12 cellular contexts compared by ENCODE assay signal in genomic region chr4:73944061-73944875, GRCh38. TPM values are rescaled to one million over a fixed set of nuclear protein-coding genes. Genes with fewer than 3 reads are reported as not detected.
DNase-seq lines count a peak whose midpoint lies in the region; ATAC-seq and TF ChIP-seq lines count a peak whose summit lies in the region.
"Had no signal": no experiment of that assay in that cellular context is flagged by ENCODE, and none has a peak within 500 bp of the region (broad histone marks: within the 10 kb centered on the region; RNA-seq: fewer than 3 reads in every experiment).

No MANE protein-coding gene starts in this region.

- H3K4me3 ChIP-seq in ACC112 (ENCODE audit: low read depth, low read length) (peak overlapping the region; percentile 73), fibroblast of villous mesenchyme (ENCODE audit: low read depth, low read length) (peak overlapping the region; percentile 51), neuronal stem cell (ENCODE audit: low read length in 2 of 2) (peak overlapping the region in 1 of 2 donors; percentile 75)

- H2BK120ac ChIP-seq in neuronal stem cell (ENCODE audit: low read depth, low read length), result no peak overlapping the region

- DNase-seq in RWPE1 (ENCODE audit: low spot score), result peak; percentile 4
- peak; percentile 17 for DNase-seq in fibroblast of villous mesenchyme (ENCODE audit: low read depth)
- DNase-seq in neuronal stem cell (ENCODE audit: low spot score), result peak; percentile 20
- DNase-seq in cerebellar nuclear complex (lab: John Stamatoyannopoulos, UW), result no peak
- no peak for DNase-seq in G401 (ENCODE audit: low spot score)
- no peak for DNase-seq in foreskin melanocyte
- DNase-seq: CD4-positive, alpha-beta memory T cell had no signal

- no peaks in the 10 kb centered on the region for H3K36me3 ChIP-seq in ACC112 (ENCODE audit: insufficient read depth, low read length)
- H3K36me3 ChIP-seq in neuronal stem cell (replicated peaks in 1 of 2; ENCODE audit: control insufficient read depth in 2 of 2, insufficient read depth in 2 of 2, low read length in 2 of 2), result no peaks in the 10 kb centered on the region

- H3K14ac ChIP-seq in neuronal stem cell (ENCODE audit: low read length), result no peak overlapping the region

- H2AK5ac ChIP-seq in neuronal stem cell (ENCODE audit: low read depth, low read length), result no peak overlapping the region

- peaks cover 0 to 1% of the 10 kb centered on the region in 2 donors for H3K9me3 ChIP-seq in neuronal stem cell (replicated peaks in 1 of 2; ENCODE audit: control insufficient read depth in 2 of 2, insufficient read depth in 1 of 2, low read depth in 1 of 2, low read length in 2 of 2)

- H2BK5ac ChIP-seq in neuronal stem cell (ENCODE audit: low read length), result no peak overlapping the region

- H3K18ac ChIP-seq in neuronal stem cell (ENCODE audit: low read length), result peak overlapping the region; percentile 86

- H2AFZ ChIP-seq in ACC112 (ENCODE audit: low read length, unreplicated experiment) (peak overlapping the region; percentile 36), neuronal stem cell (ENCODE audit: low read length) (no peak overlapping the region)

- no peak for ATAC-seq in GM19397 (IDR thresholded peaks at IDR 0.05; ENCODE audit: unreplicated experiment)

- in situ Hi-C loops in G401 (cut with HindIII; ENCODE audit: low sequenced_read_pairs), result no loop called here

- H3K4ac ChIP-seq in neuronal stem cell (ENCODE audit: low read length), result no peak overlapping the region

- peak overlapping the region; percentile 71 for H3K23ac ChIP-seq in neuronal stem cell (ENCODE audit: low read depth, low read length, poor library complexity)

- no peak overlapping the region for H2BK12ac ChIP-seq in neuronal stem cell (ENCODE audit: low read length)

- H3K4me2 ChIP-seq in neuronal stem cell (ENCODE audit: insufficient read depth, low read length, poor library complexity, severe bottlenecking), result peak overlapping the region; percentile 75

- TF ChIP-seq CTCF in RWPE1 (conservative IDR thresholded peaks at IDR 0.05; ENCODE audit: low read depth), result no peak
- no peak for TF ChIP-seq CTCF in fibroblast of villous mesenchyme (IDR thresholded peaks at IDR 0.05; ENCODE audit: insufficient read depth, low read depth, low read length)

- WGBS in neuronal stem cell (ENCODE audit: extremely low coverage in 2 of 2, insufficient read length in 2 of 2, insufficient replicate concordance in 1 of 2), 2 donors, result no CpG with 5 or more reads among the region's 49 CpGs

- no peaks in the 10 kb centered on the region for H3K79me1 ChIP-seq in neuronal stem cell (ENCODE audit: low read depth, low read length)

- CTCF ChIA-PET in RWPE1 (lab: Yijun Ruan, JAX), result interaction anchor here (0.6 to 1.2 kb wide), 3 partner anchors 79 to 1572 kb away, joined by 3 to 4 read pairs (median 4); no protein-coding TSS in a partner anchor

- H3K79me2 ChIP-seq in ACC112 (ENCODE audit: control insufficient read depth, insufficient read depth, low read length, unreplicated experiment), result no peaks in the 10 kb centered on the region

- H3K27me3 ChIP-seq in ACC112 (ENCODE audit: insufficient read depth, low read length), result no peaks in the 10 kb centered on the region
- peaks cover 0 to 10% (median 0%) of the 10 kb centered on the region in 3 experiments for H3K27me3 ChIP-seq in neuronal stem cell (ENCODE audit: control insufficient read depth in 3 of 3, insufficient read depth in 3 of 3, low read depth in 1 of 3, low read length in 3 of 3)

- no peak overlapping the region for H4K91ac ChIP-seq in neuronal stem cell (ENCODE audit: low read depth, low read length, poor library complexity)

- H3K4me1 ChIP-seq in ACC112 (ENCODE audit: control insufficient read depth, insufficient read depth, low read length, unreplicated experiment) (no peaks in the 10 kb centered on the region), neuronal stem cell (ENCODE audit: control insufficient read depth in 2 of 2, insufficient read depth in 1 of 2, low read depth in 1 of 2, low read length in 2 of 2) (peaks cover 0 to 6% of the 10 kb centered on the region in 2 donors)

- H4K8ac ChIP-seq in neuronal stem cell (ENCODE audit: low read depth, low read length), result no peak overlapping the region

- H3K9ac ChIP-seq in neuronal stem cell (ENCODE audit: low read depth, low read length, poor library complexity), result peak overlapping the region; percentile 66

- H3K27ac ChIP-seq in ACC112 (ENCODE audit: low read depth, low read length), result no peak overlapping the region
- H3K27ac ChIP-seq in RWPE1, result no peak overlapping the region
- no peak overlapping the region for H3K27ac ChIP-seq in neuronal stem cell (replicated peaks; ENCODE audit: low read length)

- POLR2A ChIA-PET in RWPE1 (lab: Yijun Ruan, JAX; ENCODE audit: low non-redundant PET), result no interaction called here

- H2BK15ac ChIP-seq in neuronal stem cell (ENCODE audit: low read length), result peak overlapping the region; percentile 52

RNA-seq across cellular contexts. Expression of gene PF4, which starts 37.6 kb away (rescaled TPM):
- total RNA-seq in fibroblast of villous mesenchyme, result not detected in 2 replicates
- polyA plus RNA-seq in neuronal stem cell (2013, experiment 1 of 2), result not detected
- not detected for polyA plus RNA-seq in neuronal stem cell (2013, experiment 2 of 2)
- total RNA-seq in G401 (2014; rRNA removed; shearing (Covaris generic)), result not detected in 2 replicates
- total RNA-seq: activated T-helper 1 cell treated with anti-CD3 and anti-CD28 coated beads, Interleukin-12 subunit alpha, Interleukin-12 subunit beta, Interleukin-2, Interleukin-4 antibody, amounts not matched to agents 30 ng/mL and 10 ng/mL and 1 ng/mL, durations not matched to agents 14 hours and 24 hours and 36 hours; CD4-positive, alpha-beta memory T cell; HT1080; lung microvascular endothelial cell had no signal

RNA-seq across cellular contexts. Expression of gene PPBP, which starts 43.7 kb away (rescaled TPM):
- not detected in 2 replicates for total RNA-seq in fibroblast of villous mesenchyme
- not detected for polyA plus RNA-seq in neuronal stem cell (2013, experiment 1 of 2)
- polyA plus RNA-seq in neuronal stem cell (2013, experiment 2 of 2), result not detected
- not detected in 2 replicates for total RNA-seq in G401 (2014; rRNA removed; shearing (Covaris generic))
- total RNA-seq: activated T-helper 1 cell treated with anti-CD3 and anti-CD28 coated beads, Interleukin-12 subunit alpha, Interleukin-12 subunit beta, Interleukin-2, Interleukin-4 antibody, amounts not matched to agents 30 ng/mL and 10 ng/mL and 1 ng/mL, durations not matched to agents 14 hours and 24 hours and 36 hours; CD4-positive, alpha-beta memory T cell; HT1080; lung microvascular endothelial cell had no signal

RNA-seq across cellular contexts. Expression of gene CXCL5, which starts 54.2 kb away (rescaled TPM):
- total RNA-seq in fibroblast of villous mesenchyme, result 0.32 and 2.2 TPM in 2 replicates
- polyA plus RNA-seq in neuronal stem cell (2013, experiment 1 of 2), result 0.22 TPM
- 0.17 TPM for polyA plus RNA-seq in neuronal stem cell (2013, experiment 2 of 2)
- not detected in 2 replicates for total RNA-seq in G401 (2014; rRNA removed; shearing (Covaris generic))
- total RNA-seq: activated T-helper 1 cell treated with anti-CD3 and anti-CD28 coated beads, Interleukin-12 subunit alpha, Interleukin-12 subunit beta, Interleukin-2, Interleukin-4 antibody, amounts not matched to agents 30 ng/mL and 10 ng/mL and 1 ng/mL, durations not matched to agents 14 hours and 24 hours and 36 hours; CD4-positive, alpha-beta memory T cell had no signal
- polyA plus RNA-seq: CD4-positive, alpha-beta memory T cell had no signal

Comparison
In these comparisons a context has a peak if more than half of its experiments do, and no peak if none do; other contexts are left out.
1. DNase-seq: peak in RWPE1 (single experiment), fibroblast of villous mesenchyme (single experiment) and neuronal stem cell (single experiment); none in cerebellar nuclear complex (0 of 2), G401 (single experiment) and foreskin melanocyte (single experiment).